ENCODE assay signal across 8 cellular contexts in genomic region chr10:113681533-113682470, GRCh38. TPM values are rescaled to one million over a fixed set of nuclear protein-coding genes. Genes with fewer than 3 reads are reported as not detected.
DNase-seq lines count a peak whose midpoint lies in the region; ATAC-seq and FAIRE-seq lines count a peak whose summit lies in the region.

No MANE protein-coding gene starts in this region.

- H3K27ac ChIP-seq in Karpas-422 (ENCODE audit: low read length) (peak overlapping the region; percentile 47), esophagus (ENCODE audit: low read depth in 2 of 2, low read length in 1 of 2) (peak overlapping the region; percentile 1 to 58)

- 66 to 68% methylated on average over 5 of the region's 5 CpGs for WGBS in esophagus, 2 donors

- H2AFZ ChIP-seq in Karpas-422 (ENCODE audit: low read length) = no peak overlapping the region

- DNase-seq in Karpas-422 = peak; percentile 37
- DNase-seq in SW480 (ENCODE audit: low spot score) = no peak
- DNase-seq in hippocampal formation (lab: John Stamatoyannopoulos, UW) = no peak
- DNase-seq in epidermal melanocyte (ENCODE audit: insufficient read length, low spot score) = no peak
- no peak for DNase-seq in urothelium cell line (ENCODE audit: low spot score)

- FAIRE-seq in urothelium cell line (lab: Jason Lieb, UNC) = no peak

- H3K36me3 ChIP-seq in Karpas-422 (ENCODE audit: insufficient read depth, low read length) (no peaks in the 10 kb centered on the region), esophagus (ENCODE audit: control insufficient read depth in 2 of 2, insufficient read depth in 2 of 2, low read length in 1 of 2) (no peaks in the 10 kb centered on the region)

- ATAC-seq in GM18498 (IDR thresholded peaks at IDR 0.05; ENCODE audit: unreplicated experiment) (peak; percentile 57), GM21529 (IDR thresholded peaks at IDR 0.05; ENCODE audit: unreplicated experiment) (peak; percentile 60)

- H3K9ac ChIP-seq in Karpas-422 (ENCODE audit: low read length) = no peak overlapping the region

- H3K27me3 ChIP-seq in Karpas-422 (ENCODE audit: low read length) = no peaks in the 10 kb centered on the region
- no peaks in the 10 kb centered on the region for H3K27me3 ChIP-seq in esophagus (ENCODE audit: control insufficient read depth in 1 of 2, insufficient read depth in 2 of 2, low read length in 2 of 2)

- H3K9me3 ChIP-seq in Karpas-422 (ENCODE audit: low read length) = 0 out of 2 replicates have a peak, but pooled peaks cover 3% of the 10 kb centered on the region
- no peaks in the 10 kb centered on the region for H3K9me3 ChIP-seq in esophagus (ENCODE audit: control insufficient read depth in 2 of 2, insufficient read depth in 1 of 2, low read depth in 1 of 2, low read length in 1 of 2)

- peaks cover 24% of the 10 kb centered on the region for H3K4me1 ChIP-seq in Karpas-422 (ENCODE audit: low read length)
- H3K4me1 ChIP-seq in esophagus (ENCODE audit: control insufficient read depth in 2 of 2, insufficient read depth in 2 of 2, low read length in 1 of 2) = no peaks in the 10 kb centered on the region

- peak overlapping the region; percentile 86 for H3K4me2 ChIP-seq in Karpas-422 (ENCODE audit: low read depth, low read length, poor library complexity, severe bottlenecking)

- H3K79me2 ChIP-seq in Karpas-422 (ENCODE audit: low read length) = peaks cover 61% of the 10 kb centered on the region

- H3K4me3 ChIP-seq in Karpas-422 (ENCODE audit: low read length) (peak overlapping the region; percentile 83; the same call in 1 of the 2 replicates), esophagus (ENCODE audit: low read depth in 1 of 2, low read length in 2 of 2) (no peak overlapping the region)

- no peaks in the 10 kb centered on the region for H4K20me1 ChIP-seq in Karpas-422 (ENCODE audit: insufficient read depth, low read depth, low read length)

- H3K9me2 ChIP-seq in Karpas-422 (replicated peaks; ENCODE audit: insufficient read depth, low read length) = no peaks in the 10 kb centered on the region

RNA-seq across cellular contexts. Expression of gene CASP7, which starts 2.1 kb away (rescaled TPM):
- 9.9 and 15.3 TPM in 2 replicates for total RNA-seq in Karpas-422 (2014; rRNA removed; shearing (Covaris generic); ENCODE audit: low replicate concordance)
- 10 to 100 TPM in 1 of 2 donors, 1 to 10 TPM in 1; 8.3 to 11.0 TPM for polyA plus RNA-seq in esophagus

RNA-seq across cellular contexts. Expression of gene NRAP, which starts 18.0 kb away (rescaled TPM):
- 0.04 TPM in 1 of 2 replicates, not detected in the other for total RNA-seq in Karpas-422 (2014; rRNA removed; shearing (Covaris generic); ENCODE audit: low replicate concordance)
- under 1 TPM; 0.02 to 0.04 TPM for polyA plus RNA-seq in esophagus
